In genomic region chr5:116858705-116859333, GRCh38 we compare ENCODE assay signal across 1 cellular context.
TF ChIP-seq lines count a peak whose summit lies in the region.

No MANE protein-coding gene starts in this region.

TF ChIP-seq in HepG2, 621 proteins besides CTCF, POLR2A, EP300 and RAD21 (continued from another document):
- TF ChIP-seq ZMAT5 (CRISPR knock-in tag; IDR thresholded peaks at IDR 0.05; ENCODE audit: borderline replicate concordance, low read depth) = no peak
TF ChIP-seq in HepG2: peak in this region for 61.
